8 cellular contexts compared by ENCODE assay signal in the genomic region with DNA sequence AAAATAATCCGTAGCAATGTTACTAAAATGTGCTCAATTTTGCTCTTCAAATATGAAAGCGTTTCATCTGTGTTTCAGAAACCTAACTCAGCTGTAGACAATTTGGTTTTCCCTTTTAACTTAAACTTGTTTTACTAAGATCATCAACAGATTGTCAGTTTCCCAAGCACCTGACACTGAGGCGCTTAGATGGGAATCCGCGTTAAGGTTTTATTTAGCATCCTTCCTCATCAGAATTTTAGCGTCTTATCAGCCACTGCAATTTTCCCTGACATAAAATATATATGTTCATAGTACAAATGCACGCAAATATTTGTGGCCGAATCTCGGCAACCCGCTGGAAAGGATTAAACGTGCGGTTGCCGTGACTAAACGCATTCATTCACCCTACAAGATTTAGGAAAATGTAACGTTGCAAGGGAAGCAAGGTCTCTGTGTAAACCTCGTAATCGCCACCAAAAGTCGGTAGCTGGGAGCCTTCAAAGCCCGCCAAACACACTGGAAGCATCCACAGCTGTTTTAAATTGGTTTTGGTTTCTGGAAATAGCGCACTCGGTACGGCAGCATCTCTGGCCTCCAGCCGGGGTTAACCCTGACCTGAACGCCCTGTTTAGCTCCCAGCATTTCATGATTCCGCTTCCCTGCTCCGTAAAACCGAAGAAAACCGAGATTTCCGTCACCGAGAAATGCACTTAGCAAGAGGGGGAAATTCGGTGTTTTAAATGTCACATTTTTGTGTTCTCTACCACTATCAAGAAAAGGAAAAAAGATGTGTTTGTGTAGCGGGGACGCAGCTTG. TPM values are rescaled to one million over a fixed set of nuclear protein-coding genes. Genes with fewer than 3 reads are reported as not detected.
A peak's percentile ranks its signal among the peaks of the same experiment; 100 is the strongest.
DNase-seq lines count a peak whose midpoint lies in the region; ATAC-seq and TF ChIP-seq lines count a peak whose summit lies in the region.

No MANE protein-coding gene starts in this region.

- H3K27ac ChIP-seq in CD8-positive, alpha-beta T cell (ENCODE audit: low read depth, low read length): no peak overlapping the region
- H3K27ac ChIP-seq in HUES64 (ENCODE audit: low read depth, low read length): no peak overlapping the region

- peaks cover 41% of the 10 kb centered on the region for H3K27me3 Mint-ChIP-seq in CD8-positive, alpha-beta T cell (ENCODE audit: low read depth)
- H3K27me3 Mint-ChIP-seq in activated B cell treated with CpG ODN at 0.5 μM for 24 hours (peaks cover 22% of the 10 kb centered on the region), neural crest cell (ENCODE audit: low read depth) (no peaks in the 10 kb centered on the region)

- CTCF ChIA-PET in CD8-positive, alpha-beta T cell (lab: Charles Lee): interaction anchor here (1.0 kb wide), 1 partner anchor 205 kb away, joined by 3 read pairs; no protein-coding TSS in a partner anchor
- CTCF ChIA-PET in activated B cell treated with CpG ODN at 0.5 μM for 24 hours (lab: Charles Lee): interaction anchor here (1.1 to 3.0 kb wide), 5 partner anchors 34 to 822 kb away, joined by 3 to 20 read pairs (median 3); no protein-coding TSS in a partner anchor

- H3K4me3 Mint-ChIP-seq in CD8-positive, alpha-beta T cell: peak overlapping the region; percentile 58
- peak overlapping the region; percentile 89 for H3K4me3 Mint-ChIP-seq in activated B cell treated with CpG ODN at 0.5 μM for 24 hours
- H3K4me3 Mint-ChIP-seq in neural crest cell: peak overlapping the region; percentile 97

- no peaks in the 10 kb centered on the region for H3K36me3 Mint-ChIP-seq in CD8-positive, alpha-beta T cell
- H3K36me3 Mint-ChIP-seq in activated B cell treated with CpG ODN at 0.5 μM for 24 hours (ENCODE audit: low read depth) (no peaks in the 10 kb centered on the region), neural crest cell (ENCODE audit: low read depth) (no peaks in the 10 kb centered on the region)

- WGBS in HUES64: 4% methylated on average over 33 of the region's 33 CpGs

- H3K9me3 ChIP-seq in CD8-positive, alpha-beta T cell (ENCODE audit: low read length): no peaks in the 10 kb centered on the region
- 0 out of 2 replicates have a peak, but pooled peaks cover 9% of the 10 kb centered on the region for H3K9me3 ChIP-seq in HUES64 (ENCODE audit: insufficient read depth, low read depth, low read length)

- POLR2A ChIA-PET in CD8-positive, alpha-beta T cell (lab: Charles Lee): interaction anchor here (1.2 kb wide), 1 partner anchor 13 kb away, joined by 3 read pairs; no protein-coding TSS in a partner anchor
- POLR2A ChIA-PET in activated B cell treated with CpG ODN at 0.5 μM for 24 hours (lab: Charles Lee): interaction anchor here (0.6 to 0.7 kb wide), 3 partner anchors 74 to 987 kb away, joined by 3 to 8 read pairs (median 5); no protein-coding TSS in a partner anchor

- intact Hi-C loops in CD8-positive, alpha-beta T cell (cut with DNase I, micrococcal nuclease): loop anchor here (5.0 to 10.0 kb wide), 3 partner anchors 1420 to 1538 kb away; a partner anchor contains a TSS
- intact Hi-C loops in activated B cell treated with CpG ODN at 0.5 μM for 24 hours (cut with micrococcal nuclease): loop anchor here (5.0 to 10.0 kb wide), 8 partner anchors 63 to 1423 kb away; a partner anchor contains a TSS

- peaks cover 26% of the 10 kb centered on the region for H3K27me3 ChIP-seq in CD8-positive, alpha-beta T cell (ENCODE audit: insufficient read depth, low read length)
- H3K27me3 ChIP-seq in HUES64 (ENCODE audit: insufficient read depth, low read length): peaks cover 14% of the 10 kb centered on the region

- no peaks in the 10 kb centered on the region for H3K9me3 Mint-ChIP-seq in CD8-positive, alpha-beta T cell
- H3K9me3 Mint-ChIP-seq in activated B cell treated with CpG ODN at 0.5 μM for 24 hours (peaks cover 2% of the 10 kb centered on the region), neural crest cell (no peaks in the 10 kb centered on the region)

- TF ChIP-seq CTCF in CD8-positive, alpha-beta T cell (IDR thresholded peaks at IDR 0.05): no peak
- TF ChIP-seq CTCF in activated B cell treated with CpG ODN at 0.5 μM for 24 hours (IDR thresholded peaks at IDR 0.05) (no peak), fibroblast of villous mesenchyme (IDR thresholded peaks at IDR 0.05; ENCODE audit: insufficient read depth, low read depth, low read length) (no peak), neural crest cell (conservative IDR thresholded peaks at IDR 0.05) (no peak)

- no peak for DNase-seq in CD8-positive, alpha-beta T cell
- DNase-seq in activated B cell treated with CpG ODN at 0.5 μM for 24 hours: no peak
- peak; percentile 62 for DNase-seq in fibroblast of villous mesenchyme (ENCODE audit: low read depth)
- peak; percentile 26 for DNase-seq in neural crest cell (ENCODE audit: low read depth, low spot score)
- no peak for DNase-seq in activated effector memory CD4-positive, alpha-beta T cell treated with Interleukin-2 at 50 U/mL for 16 hours
- no peak for DNase-seq in mucosa of gallbladder (ENCODE audit: low spot score)
- no peak for DNase-seq in central memory CD4-positive, alpha-beta T cell

- peak overlapping the region; percentile 87 for H3K9ac ChIP-seq in HUES64 (ENCODE audit: low read depth, low read length)

- H3K4me1 Mint-ChIP-seq in CD8-positive, alpha-beta T cell (ENCODE audit: low read depth): peaks cover 28% of the 10 kb centered on the region
- H3K4me1 Mint-ChIP-seq in activated B cell treated with CpG ODN at 0.5 μM for 24 hours: peaks cover 20% of the 10 kb centered on the region
- peaks cover 38% of the 10 kb centered on the region for H3K4me1 Mint-ChIP-seq in neural crest cell

- peak overlapping the region; percentile 2 for H3K4me3 ChIP-seq in CD8-positive, alpha-beta T cell (ENCODE audit: low read depth, low read length)
- H3K4me3 ChIP-seq in HUES64 (ENCODE audit: low read length): peak overlapping the region; percentile 91
- peak overlapping the region; percentile 72 for H3K4me3 ChIP-seq in fibroblast of villous mesenchyme (ENCODE audit: low read depth, low read length)

- H3K36me3 ChIP-seq in CD8-positive, alpha-beta T cell (ENCODE audit: insufficient read depth, low read length): no peaks in the 10 kb centered on the region
- H3K36me3 ChIP-seq in HUES64 (ENCODE audit: insufficient read depth, low read length): no peaks in the 10 kb centered on the region

- peaks cover 29% of the 10 kb centered on the region for H3K4me1 ChIP-seq in CD8-positive, alpha-beta T cell (ENCODE audit: insufficient read depth, low read length)
- peaks cover 24% of the 10 kb centered on the region for H3K4me1 ChIP-seq in HUES64 (ENCODE audit: insufficient read depth, low read length)

- no peak for ATAC-seq in CD8-positive, alpha-beta T cell
- ATAC-seq in activated B cell treated with CpG ODN at 0.5 μM for 24 hours (ENCODE audit: low read depth): no peak

- no peak overlapping the region for H3K27ac Mint-ChIP-seq in CD8-positive, alpha-beta T cell
- H3K27ac Mint-ChIP-seq in activated B cell treated with CpG ODN at 0.5 μM for 24 hours (peak overlapping the region; percentile 56), neural crest cell (ENCODE audit: unreplicated experiment) (peak overlapping the region; percentile 89)

RNA-seq across cellular contexts. Expression of a gene that starts 1.0 kb away (rescaled TPM):
- under 1 TPM in 1 of 2 experiments, not detected in 1; 0.50 TPM for total RNA-seq in CD8-positive, alpha-beta T cell
- 23.1 TPM for polyA plus RNA-seq in HUES64 (2013, experiment 1 of 2)
- 32.7 TPM for polyA plus RNA-seq in HUES64 (2013, experiment 2 of 2)
- total RNA-seq in activated B cell treated with CpG ODN at 0.5 μM for 24 hours (6.8 and 7.1 TPM in 2 replicates), fibroblast of villous mesenchyme (43.5 and 92.8 TPM in 2 replicates), neural crest cell (44.9 and 51.9 TPM in 2 replicates), mucosa of gallbladder (42.6 TPM)

Comparison
In these comparisons a context has a peak if more than half of its experiments do, and no peak if none do; other contexts are left out.
1. DNase-seq: peak in fibroblast of villous mesenchyme (single experiment) and neural crest cell (single experiment); none in CD8-positive, alpha-beta T cell (0 of 7), activated B cell treated with CpG ODN at 0.5 μM for 24 hours (single experiment), activated effector memory CD4-positive, alpha-beta T cell treated with Interleukin-2 at 50 U/mL for 16 hours (single experiment), mucosa of gallbladder (single experiment) and central memory CD4-positive, alpha-beta T cell (single experiment).
2. H3K4me3 ChIP-seq: peak in every context shown above with its lines; median percentile 91 in HUES64; 72 in fibroblast of villous mesenchyme; 2 in CD8-positive, alpha-beta T cell.
3. Peak in every context shown above with its lines, with median percentiles within 50 percentile points of each other: H3K4me3 Mint-ChIP-seq.